Comparison of ENCODE assay signal across 8 cellular contexts in the genomic region with DNA sequence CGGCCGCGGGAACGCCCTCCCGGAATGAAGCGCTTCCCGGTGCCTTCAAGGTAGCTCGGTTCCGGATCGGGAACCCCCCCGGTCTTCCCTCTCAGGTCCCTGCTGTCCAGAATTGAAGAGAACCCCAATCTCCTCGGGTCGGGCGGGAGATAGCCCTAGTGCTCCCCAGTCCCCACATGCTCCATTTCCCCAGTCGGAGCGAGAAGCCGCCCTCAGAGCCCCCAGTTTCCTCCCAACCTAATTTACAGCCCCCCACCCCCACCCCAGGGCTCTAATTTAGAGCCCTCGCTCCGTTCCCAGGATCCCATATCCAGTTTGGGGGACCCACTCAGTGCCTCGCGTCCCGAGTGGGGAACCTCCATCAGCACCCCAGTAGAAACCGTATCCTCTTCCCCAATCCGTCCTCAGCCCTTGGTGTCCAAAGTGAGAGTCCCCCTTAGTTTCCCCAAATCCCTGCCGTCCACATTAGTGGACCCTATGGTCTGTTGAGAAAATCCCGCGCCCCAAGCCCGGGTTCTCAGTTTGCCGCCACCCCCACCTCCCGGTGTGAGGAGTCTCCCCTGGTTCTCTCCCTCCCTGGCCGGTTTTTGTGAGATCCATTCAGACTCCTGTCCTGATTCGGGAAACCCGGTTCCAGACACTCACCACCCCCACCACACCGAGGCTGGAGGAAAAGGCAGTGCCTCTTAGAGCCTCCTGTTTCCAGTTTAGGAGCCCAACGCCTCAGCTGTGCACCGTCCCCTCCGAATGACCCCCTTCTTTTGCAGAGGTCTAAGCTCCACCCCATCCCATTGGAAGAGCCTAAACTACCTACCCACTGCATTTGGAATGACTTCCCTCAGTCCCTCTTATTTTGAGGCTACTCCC. TPM values are rescaled to one million over a fixed set of nuclear protein-coding genes. Genes with fewer than 3 reads are reported as not detected.
DNase-seq lines count a peak whose midpoint lies in the region; ATAC-seq, FAIRE-seq and TF ChIP-seq lines count a peak whose summit lies in the region.
"Had no signal": no experiment of that assay in that cellular context is flagged by ENCODE, and none has a peak within 500 bp of the region (broad histone marks: within the 10 kb centered on the region; RNA-seq: fewer than 3 reads in every experiment).

No MANE protein-coding gene starts in this region.

- peaks cover 0 to 26% of the 10 kb centered on the region in 2 experiments; a peak in 2 of 3 replicates for H3K36me3 ChIP-seq in HEK293 (ENCODE audit: control insufficient read depth in 2 of 2, insufficient read depth in 1 of 2, low read length in 2 of 2)
- H3K36me3 ChIP-seq in iPS-15b (ENCODE audit: control insufficient read depth, insufficient read depth, low read length), result no peaks in the 10 kb centered on the region

- H3K4me1 ChIP-seq in HEK293 (ENCODE audit: control insufficient read depth, insufficient read depth, low read length) (0 out of 2 replicates have a peak, but pooled peaks cover 2% of the 10 kb centered on the region), iPS-15b (ENCODE audit: control insufficient read depth, insufficient read depth, low read length) (peaks cover 11% of the 10 kb centered on the region)

- peak overlapping the region; percentile 61 for H3K4me3 ChIP-seq in HEK293 (ENCODE audit: low read depth, low read length)
- H3K4me3 ChIP-seq in iPS-15b (ENCODE audit: low read depth, low read length), result peak overlapping the region; percentile 40
- H3K4me3 ChIP-seq in skeletal muscle cell (ENCODE audit: low read depth, low read length), result peak overlapping the region; percentile 31

- peak overlapping the region; percentile 64 for H3K4me3 Mint-ChIP-seq in activated CD4-positive, alpha-beta memory T cell treated with anti-CD3 and anti-CD28 coated beads for 36 hours

- FAIRE-seq in GM19239 (lab: Jason Lieb, UNC), result no peak
- FAIRE-seq: frontal cortex had no signal

- peaks cover 36% of the 10 kb centered on the region for H3K27me3 ChIP-seq in iPS-15b (ENCODE audit: control insufficient read depth, insufficient read depth, low read length)

- CTCF ChIA-PET in HEK293 (lab: Yijun Ruan, JAX), result interaction anchor here (1.5 kb wide), 1 partner anchor 14 kb away, joined by 4 read pairs; no protein-coding TSS in a partner anchor
- CTCF ChIA-PET in activated CD4-positive, alpha-beta memory T cell treated with anti-CD3 and anti-CD28 coated beads for 36 hours (lab: Charles Lee), result no interaction called here

- no peaks in the 10 kb centered on the region for H3K36me3 Mint-ChIP-seq in activated CD4-positive, alpha-beta memory T cell treated with anti-CD3 and anti-CD28 coated beads for 36 hours

- H3K4me1 Mint-ChIP-seq in activated CD4-positive, alpha-beta memory T cell treated with anti-CD3 and anti-CD28 coated beads for 36 hours (ENCODE audit: low read depth), result peaks cover 16% of the 10 kb centered on the region

- peaks cover 65% of the 10 kb centered on the region for H3K27me3 Mint-ChIP-seq in activated CD4-positive, alpha-beta memory T cell treated with anti-CD3 and anti-CD28 coated beads for 36 hours

- H3K27ac Mint-ChIP-seq in activated CD4-positive, alpha-beta memory T cell treated with anti-CD3 and anti-CD28 coated beads for 36 hours, result no peak overlapping the region

- H3K9ac ChIP-seq in iPS-15b (ENCODE audit: low read depth, low read length), result no peak overlapping the region

- peak overlapping the region; percentile 62; the same call in 1 of the 2 replicates for H3K27ac ChIP-seq in HEK293 (ENCODE audit: extremely low read depth, low read depth, low read length)

- TF ChIP-seq CTCF in HEK293 (tag by site-specific recombination; IDR thresholded peaks at IDR 0.05), result no peak

- no peak for ATAC-seq in HG02884 (IDR thresholded peaks at IDR 0.05; ENCODE audit: unreplicated experiment)

- H3K9me3 ChIP-seq in HEK293 (ENCODE audit: control insufficient read depth, insufficient read depth, low read depth, low read length) (no peaks in the 10 kb centered on the region), iPS-15b (ENCODE audit: control insufficient read depth, insufficient read depth, low read length) (no peaks in the 10 kb centered on the region)

- intact Hi-C loops in activated CD4-positive, alpha-beta memory T cell treated with anti-CD3 and anti-CD28 coated beads for 36 hours (cut with micrococcal nuclease), result no loop called here

- no peaks in the 10 kb centered on the region for H3K9me3 Mint-ChIP-seq in activated CD4-positive, alpha-beta memory T cell treated with anti-CD3 and anti-CD28 coated beads for 36 hours

- DNase-seq in activated CD4-positive, alpha-beta memory T cell treated with anti-CD3 and anti-CD28 coated beads for 36 hours, result no peak
- DNase-seq in skeletal muscle cell (ENCODE audit: low read depth) (no peak), GM19239 (ENCODE audit: insufficient read length, low spot score) (no peak)
- DNase-seq in activated CD4-positive, alpha-beta T cell treated with anti-CD3 and anti-CD28 coated beads for 48 hours, result no peak

- POLR2A ChIA-PET in HEK293 (lab: Yijun Ruan, JAX), result interaction anchor here (0.6 kb wide), 2 partner anchors 9 to 68 kb away, joined by 3 to 4 read pairs; partner anchors contain the start of gene COX6A1
- POLR2A ChIA-PET in activated CD4-positive, alpha-beta memory T cell treated with anti-CD3 and anti-CD28 coated beads for 36 hours (lab: Charles Lee), result no interaction called here

TF ChIP-seq in HEK293, 187 proteins besides CTCF, POLR2A, EP300 and RAD21 (continues in another document):
- TF ChIP-seq ZBTB20 (tag by site-specific recombination; IDR thresholded peaks at IDR 0.05) (peak; percentile 15; the same call in 1 of the 2 replicates), ZBTB10 (tag by site-specific recombination; IDR thresholded peaks at IDR 0.05) (peak; percentile 63), ZBTB26 (tag by site-specific recombination; optimal IDR thresholded peaks at IDR 0.05) (peak; percentile 29), ZNF335 (tag by site-specific recombination; conservative IDR thresholded peaks at IDR 0.05) (0 out of 2 replicates have a peak, but pooled peaks have one; percentile 19), ZNF747 (tag by site-specific recombination; IDR thresholded peaks at IDR 0.05) (no peak), ZNF768 (tag by site-specific recombination; IDR thresholded peaks at IDR 0.05) (no peak)
- TF ChIP-seq, protein P1, sequence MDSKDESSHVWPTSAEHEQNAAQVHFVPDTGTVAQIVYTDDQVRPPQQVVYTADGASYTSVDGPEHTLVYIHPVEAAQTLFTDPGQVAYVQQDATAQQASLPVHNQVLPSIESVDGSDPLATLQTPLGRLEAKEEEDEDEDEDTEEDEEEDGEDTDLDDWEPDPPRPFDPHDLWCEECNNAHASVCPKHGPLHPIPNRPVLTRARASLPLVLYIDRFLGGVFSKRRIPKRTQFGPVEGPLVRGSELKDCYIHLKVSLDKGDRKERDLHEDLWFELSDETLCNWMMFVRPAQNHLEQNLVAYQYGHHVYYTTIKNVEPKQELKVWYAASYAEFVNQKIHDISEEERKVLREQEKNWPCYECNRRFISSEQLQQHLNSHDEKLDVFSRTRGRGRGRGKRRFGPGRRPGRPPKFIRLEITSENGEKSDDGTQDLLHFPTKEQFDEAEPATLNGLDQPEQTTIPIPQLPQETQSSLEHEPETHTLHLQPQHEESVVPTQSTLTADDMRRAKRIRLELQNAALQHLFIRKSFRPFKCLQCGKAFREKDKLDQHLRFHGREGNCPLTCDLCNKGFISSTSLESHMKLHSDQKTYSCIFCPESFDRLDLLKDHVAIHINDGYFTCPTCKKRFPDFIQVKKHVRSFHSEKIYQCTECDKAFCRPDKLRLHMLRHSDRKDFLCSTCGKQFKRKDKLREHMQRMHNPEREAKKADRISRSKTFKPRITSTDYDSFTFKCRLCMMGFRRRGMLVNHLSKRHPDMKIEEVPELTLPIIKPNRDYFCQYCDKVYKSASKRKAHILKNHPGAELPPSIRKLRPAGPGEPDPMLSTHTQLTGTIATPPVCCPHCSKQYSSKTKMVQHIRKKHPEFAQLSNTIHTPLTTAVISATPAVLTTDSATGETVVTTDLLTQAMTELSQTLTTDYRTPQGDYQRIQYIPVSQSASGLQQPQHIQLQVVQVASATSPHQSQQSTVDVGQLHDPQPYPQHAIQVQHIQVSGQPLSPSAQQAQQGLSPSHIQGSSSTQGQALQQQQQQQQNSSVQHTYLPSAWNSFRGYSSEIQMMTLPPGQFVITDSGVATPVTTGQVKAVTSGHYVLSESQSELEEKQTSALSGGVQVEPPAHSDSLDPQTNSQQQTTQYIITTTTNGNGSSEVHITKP (tag by site-specific recombination; IDR thresholded peaks at IDR 0.05), result peak; percentile 70

RNA-seq across cellular contexts. Expression of gene MSI1, which starts 0.7 kb away (rescaled TPM):
- total RNA-seq in activated CD4-positive, alpha-beta memory T cell treated with anti-CD3 and anti-CD28 coated beads for 36 hours, result 1 to 10 TPM; 1.5 to 2.7 TPM

RNA-seq across cellular contexts. Expression of gene PLA2G1B, which starts 42.1 kb away (rescaled TPM):
- not detected for total RNA-seq in activated CD4-positive, alpha-beta memory T cell treated with anti-CD3 and anti-CD28 coated beads for 36 hours
- total RNA-seq: frontal cortex had no signal
